Comparison of ENCODE assay signal across 28 cellular contexts in genomic region chr3:64495413-64495812, GRCh38.
"Had no signal": no experiment of that assay in that cellular context is flagged by ENCODE, and none has a peak within 500 bp of the region (broad histone marks: within the 10 kb centered on the region; RNA-seq: fewer than 3 reads in every experiment).

No MANE protein-coding gene starts in this region.

- H3K27me3 ChIP-seq: ascending aorta, cardiac muscle cell, colonic mucosa had no signal

- H3K9me3 ChIP-seq: ascending aorta, colonic mucosa had no signal

- DNase-seq: activated CD4-positive, alpha-beta memory T cell treated with anti-CD3 and anti-CD28 coated beads, Interleukin-2, amount 10 ng/mL, durations not matched to agents 7 days and 5 days; activated CD4-positive, alpha-beta T cell treated with anti-CD3 and anti-CD28 coated beads for 1 hour; activated CD4-positive, alpha-beta T cell treated with anti-CD3 and anti-CD28 coated beads for 36 hours; activated CD4-positive, alpha-beta T cell treated with anti-CD3 and anti-CD28 coated beads for 48 hours; activated CD4-positive, alpha-beta T cell treated with anti-CD3 and anti-CD28 coated beads, Interleukin-2, amount 10 ng/mL, durations not matched to agents 7 days and 5 days; activated CD4-positive, alpha-beta T cell treated with anti-CD3 and anti-CD28 coated beads, Interleukin-2, amount 50 U/mL, for 48 hours; activated CD4-positive, CD25-positive, alpha-beta regulatory T cell; activated CD8-positive, alpha-beta memory T cell treated with anti-CD3 and anti-CD28 coated beads for 24 hours; activated CD8-positive, alpha-beta memory T cell treated with anti-CD3 and anti-CD28 coated beads, Interleukin-2, amount 10 ng/mL, durations not matched to agents 7 days and 5 days; activated CD8-positive, alpha-beta memory T cell treated with anti-CD3 and anti-CD28 coated beads, Interleukin-2, amount 50 U/mL, for 48 hours; activated CD8-positive, alpha-beta T cell treated with anti-CD3 and anti-CD28 coated beads, Interleukin-2, amount 10 ng/mL, durations not matched to agents 7 days and 5 days; activated effector memory CD4-positive, alpha-beta T cell treated with Interleukin-2 at 50 U/mL for 16 hours; activated gamma-delta T cell; activated naive CD4-positive, alpha-beta T cell treated with anti-CD3 and anti-CD28 coated beads, Interleukin-2, amount 10 ng/mL, durations not matched to agents 7 days and 5 days; activated naive CD4-positive, alpha-beta T cell treated with Interleukin-2 at 50 U/mL for 16 hours; activated naive CD8-positive, alpha-beta T cell treated with anti-CD3 and anti-CD28 coated beads, Interleukin-2, amount 10 ng/mL, durations not matched to agents 7 days and 5 days; activated naive CD8-positive, alpha-beta T cell treated with anti-CD3 and anti-CD28 coated beads, Interleukin-2, amount 50 U/mL, for 24 hours; activated T-cell treated with anti-CD3 and anti-CD28 coated beads, Interleukin-2, amount 50 U/mL, for 24 hours; activated T-cell treated with anti-CD3 and anti-CD28 coated beads, Interleukin-2, amount 50 U/mL, for 48 hours; caudate nucleus; cerebellar nuclear complex; colonic mucosa; T-helper 9 cell; WERI-Rb-1 had no signal

- H3K36me3 ChIP-seq: ascending aorta, cardiac muscle cell, colonic mucosa, WERI-Rb-1 had no signal

- H3K4me3 ChIP-seq: ascending aorta, cardiac muscle cell, colonic mucosa had no signal

- H3K27ac ChIP-seq: ascending aorta, cardiac muscle cell, colonic mucosa, WERI-Rb-1 had no signal

- ATAC-seq: activated CD4-positive, alpha-beta T cell treated with anti-CD3 and anti-CD28 coated beads for 36 hours; activated CD4-positive, CD25-positive, alpha-beta regulatory T cell treated with anti-CD3 and anti-CD28 coated beads, Interleukin-2, amount 50 U/mL, for 24 hours; activated CD8-positive, alpha-beta memory T cell treated with anti-CD3 and anti-CD28 coated beads, Interleukin-2, amount 10 ng/mL, durations not matched to agents 7 days and 5 days; activated CD8-positive, alpha-beta T cell treated with anti-CD3 and anti-CD28 coated beads, Interleukin-2, amount 10 ng/mL, durations not matched to agents 7 days and 5 days; activated naive CD8-positive, alpha-beta T cell treated with anti-CD3 and anti-CD28 coated beads, Interleukin-2, amount 50 U/mL, for 24 hours; WTC11 had no signal

- H3K4me1 ChIP-seq: ascending aorta, colonic mucosa had no signal
